Comparison of ENCODE assay signal across 10 cellular contexts in the genomic region with DNA sequence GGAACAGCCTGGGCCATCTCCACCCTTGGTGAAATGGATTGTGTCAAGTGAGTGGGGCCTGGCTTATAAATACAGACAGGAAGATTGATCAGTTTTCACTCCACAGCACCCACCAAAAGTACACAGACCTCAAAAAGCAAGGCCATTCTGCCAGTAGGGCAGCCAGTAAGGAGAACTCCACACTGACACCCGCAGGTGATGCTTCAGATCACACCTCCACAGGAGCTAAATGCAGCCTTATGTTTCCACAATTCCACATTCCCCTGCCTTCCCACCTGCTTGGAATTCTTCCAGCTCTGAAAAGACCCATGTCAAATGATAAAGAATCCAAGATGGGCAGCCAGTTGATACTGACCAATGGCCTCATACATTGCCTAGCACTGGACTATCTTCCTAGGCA.
DNase-seq lines count a peak whose midpoint lies in the region; ATAC-seq and TF ChIP-seq lines count a peak whose summit lies in the region.
"Had no signal": no experiment of that assay in that cellular context is flagged by ENCODE, and none has a peak within 500 bp of the region (broad histone marks: within the 10 kb centered on the region; RNA-seq: fewer than 3 reads in every experiment).

No MANE protein-coding gene starts in this region.

- no peak for ATAC-seq in Right ventricle myocardium superior (ENCODE audit: poor library complexity)

- H4K91ac ChIP-seq in mesenchymal stem cell (ENCODE audit: low read length) = no peak overlapping the region

- H4K20me1 ChIP-seq in KMS-11 (ENCODE audit: insufficient read depth) (no peaks in the 10 kb centered on the region), mammary epithelial cell (ENCODE audit: insufficient read depth, low read length) (no peaks in the 10 kb centered on the region)

- CTCF ChIA-PET in mammary epithelial cell (lab: Charles Lee; ENCODE audit: low non-redundant PET) = interaction anchor here (0.5 kb wide), 1 partner anchor 20 kb away, joined by 3 read pairs; no protein-coding TSS in a partner anchor

- H3K27ac ChIP-seq in KMS-11 (no peak overlapping the region), mammary epithelial cell (ENCODE audit: insufficient read depth, low read depth, low read length) (no peak overlapping the region), mesenchymal stem cell (ENCODE audit: low read length, poor library complexity, severe bottlenecking) (no peak overlapping the region)
- H3K27ac ChIP-seq: testis had no signal

- no peak overlapping the region for H3K4me3 ChIP-seq in KMS-11 (IDR thresholded peaks at IDR 0.05; ENCODE audit: insufficient read depth, low read depth, low read length)
- H3K4me3 ChIP-seq in mammary epithelial cell (replicated peaks in 1 of 3; ENCODE audit: insufficient read depth in 1 of 3, low read depth in 2 of 3, low read length in 3 of 3) = no peak overlapping the region
- no peak overlapping the region for H3K4me3 ChIP-seq in mesenchymal stem cell (ENCODE audit: insufficient read depth in 1 of 2, low read depth in 1 of 2, low read length in 2 of 2)
- H3K4me3 ChIP-seq: MG63, testis had no signal

- TF ChIP-seq CTCF in KMS-11 (conservative IDR thresholded peaks at IDR 0.05; ENCODE audit: low read depth, low read length) (peak; percentile 66), mammary epithelial cell (conservative IDR thresholded peaks at IDR 0.05 in 1 of 2, IDR thresholded peaks at IDR 0.05 in 1 of 2; ENCODE audit: extremely low read depth in 1 of 2, insufficient read depth in 1 of 2, low read depth in 1 of 2, low read length in 2 of 2) (peak; percentile 46 to 52)

- H2BK5ac ChIP-seq in mesenchymal stem cell (ENCODE audit: low read depth, low read length, poor library complexity, severe bottlenecking) = no peak overlapping the region

- no peak overlapping the region for H2AK5ac ChIP-seq in mesenchymal stem cell (ENCODE audit: low read length, severe bottlenecking)

- H2BK15ac ChIP-seq in mesenchymal stem cell (ENCODE audit: low read depth, poor library complexity, severe bottlenecking) = no peak overlapping the region

- H4K8ac ChIP-seq in mesenchymal stem cell (ENCODE audit: low read length) = no peak overlapping the region

- BruUV-seq in mammary epithelial cell (replicated peaks; lab: Mats Ljungman, UMichigan) = no TSS peak

- H3K4ac ChIP-seq in mesenchymal stem cell (ENCODE audit: low read depth in 1 of 2, low read length in 2 of 2) = no peak overlapping the region

- H3K4me2 ChIP-seq in KMS-11 (no peak overlapping the region), mammary epithelial cell (ENCODE audit: insufficient read depth, low read depth, low read length) (no peak overlapping the region), mesenchymal stem cell (ENCODE audit: low read length, poor library complexity, severe bottlenecking) (no peak overlapping the region)

- H3K9me3 ChIP-seq in mammary epithelial cell (replicated peaks; ENCODE audit: insufficient read depth, low read length) (no peaks in the 10 kb centered on the region), mesenchymal stem cell (ENCODE audit: control insufficient read depth, low read length) (no peaks in the 10 kb centered on the region)
- H3K9me3 ChIP-seq: MG63, testis had no signal

- WGBS in mammary epithelial cell (ENCODE audit: low coverage, missing lambda C conversion rate) = 83% methylated on average over 1 of the region's 1 CpG
- WGBS in mesenchymal stem cell = 58% methylated on average over 1 of the region's 1 CpG

- dilution Hi-C loops in mammary epithelial cell (cut with HindIII; ENCODE audit: low sequenced_read_pairs) = no loop called here

- H2BK12ac ChIP-seq in mesenchymal stem cell (ENCODE audit: low read length in 2 of 2) = no peak overlapping the region

- DNase-seq in activated T-cell treated with anti-CD3 and anti-CD28 coated beads for 48 hours (ENCODE audit: low read depth) (peak; percentile 3), mammary epithelial cell (no peak), retina (peak; percentile 37), NCI-H1105 treated with DMSO at 0.1 percent for 48 hours (lab: John Stamatoyannopoulos, UW) (no peak), mesenchymal stem cell (no peak), Right ventricle myocardium superior (no peak)
- no peak for DNase-seq in activated T-cell treated with anti-CD3 and anti-CD28 coated beads, Interleukin-2, amount 50 U/mL, for 1 hour
- DNase-seq: MG63, testis had no signal

- intact Hi-C loops in mammary epithelial cell (cut with micrococcal nuclease) = no loop called here
- intact Hi-C loops in Right ventricle myocardium superior (cut with DNase I) = no loop called here

- H2BK120ac ChIP-seq in mesenchymal stem cell (ENCODE audit: low read depth, low read length) = no peak overlapping the region

- H3K4me1 ChIP-seq in KMS-11 (ENCODE audit: low read depth, poor library complexity, severe bottlenecking) = no peaks in the 10 kb centered on the region
- no peaks in the 10 kb centered on the region for H3K4me1 ChIP-seq in mammary epithelial cell (ENCODE audit: insufficient read depth, low read length)
- peaks cover 1% of the 10 kb centered on the region for H3K4me1 ChIP-seq in mesenchymal stem cell (ENCODE audit: control insufficient read depth, insufficient read depth, low read depth, low read length)
- H3K4me1 ChIP-seq: testis had no signal

- H3K79me2 ChIP-seq in KMS-11 (ENCODE audit: insufficient read depth, low read depth) = no peaks in the 10 kb centered on the region
- H3K79me2 ChIP-seq in mammary epithelial cell (ENCODE audit: insufficient read depth, low read length) = no peaks in the 10 kb centered on the region

- H3K27me3 ChIP-seq in KMS-11 (ENCODE audit: insufficient read depth, low read depth) (no peaks in the 10 kb centered on the region), mammary epithelial cell (ENCODE audit: insufficient read depth, low read length) (no peaks in the 10 kb centered on the region), mesenchymal stem cell (ENCODE audit: control insufficient read depth in 1 of 2, insufficient read depth in 1 of 2, low read length in 2 of 2) (no peaks in the 10 kb centered on the region)
- H3K27me3 ChIP-seq: MG63, testis had no signal

- H3K9ac ChIP-seq in KMS-11 (no peak overlapping the region), mammary epithelial cell (ENCODE audit: insufficient read depth, low read length) (no peak overlapping the region), mesenchymal stem cell (ENCODE audit: low read length) (no peak overlapping the region)

- no peak overlapping the region for H2AFZ ChIP-seq in KMS-11 (ENCODE audit: low read depth)
- no peak overlapping the region for H2AFZ ChIP-seq in mammary epithelial cell (ENCODE audit: low read depth, low read length)
- H2AFZ ChIP-seq in mesenchymal stem cell (ENCODE audit: low read depth, low read length) = no peak overlapping the region

- in situ Hi-C loops in mammary epithelial cell (cut with MboI; ENCODE audit: low sequenced_read_pairs in 2 of 2) = no loop called here

- H3K36me3 ChIP-seq in KMS-11 (ENCODE audit: insufficient read depth) = no peaks in the 10 kb centered on the region
- no peaks in the 10 kb centered on the region for H3K36me3 ChIP-seq in mammary epithelial cell (ENCODE audit: insufficient read depth, low read length)
- H3K36me3 ChIP-seq in mesenchymal stem cell (ENCODE audit: control insufficient read depth in 1 of 2, insufficient read depth in 2 of 2, low read depth in 1 of 2, low read length in 2 of 2) = no peaks in the 10 kb centered on the region
- H3K36me3 ChIP-seq: MG63 had no signal

- no peak overlapping the region for H3K14ac ChIP-seq in mesenchymal stem cell (ENCODE audit: low read length in 2 of 2)

- peaks cover 13% of the 10 kb centered on the region for H3K79me1 ChIP-seq in mesenchymal stem cell (replicated peaks; ENCODE audit: low read length, poor library complexity, severe bottlenecking)

- H3K18ac ChIP-seq in mesenchymal stem cell (ENCODE audit: low read depth in 1 of 2, low read length in 2 of 2) = no peak overlapping the region

- no peak overlapping the region for H3K23ac ChIP-seq in mesenchymal stem cell (ENCODE audit: low read length in 2 of 2)

Comparison
In these comparisons a context has a peak if more than half of its experiments do, and no peak if none do; other contexts are left out.
1. DNase-seq: peak in activated T-cell treated with anti-CD3 and anti-CD28 coated beads for 48 hours (single experiment) and retina (single experiment); none in activated T-cell treated with anti-CD3 and anti-CD28 coated beads, Interleukin-2, amount 50 U/mL, for 1 hour (single experiment), mammary epithelial cell (single experiment), NCI-H1105 treated with DMSO at 0.1 percent for 48 hours (single experiment), mesenchymal stem cell (single experiment) and Right ventricle myocardium superior (single experiment).